Comparison of ENCODE assay signal across 1 cellular context in genomic region chr6:37482356-37483292, GRCh38.
TF ChIP-seq lines count a peak whose summit lies in the region.

No MANE protein-coding gene starts in this region.

TF ChIP-seq in WTC11, 78 proteins besides CTCF, POLR2A, EP300 and RAD21 (continued from another document):
- no peak for TF ChIP-seq AR (CRISPR knock-in tag; IDR thresholded peaks at IDR 0.05)
- no peak for TF ChIP-seq NFYB (CRISPR knock-in tag; conservative IDR thresholded peaks at IDR 0.05; ENCODE audit: low read depth)
- TF ChIP-seq ATF6 (CRISPR knock-in tag; IDR thresholded peaks at IDR 0.05) = no peak
- no peak for TF ChIP-seq ELF4 (CRISPR knock-in tag; IDR thresholded peaks at IDR 0.05; ENCODE audit: low read depth)
- TF ChIP-seq ZNF416 (CRISPR knock-in tag; IDR thresholded peaks at IDR 0.05) = no peak
- no peak for TF ChIP-seq PREB (CRISPR knock-in tag; IDR thresholded peaks at IDR 0.05; ENCODE audit: borderline replicate concordance)
- TF ChIP-seq IRF2 (CRISPR knock-in tag; IDR thresholded peaks at IDR 0.05; ENCODE audit: borderline replicate concordance, low read depth) = no peak
- no peak for TF ChIP-seq FOXP1 (CRISPR knock-in tag; IDR thresholded peaks at IDR 0.05; ENCODE audit: borderline replicate concordance)
- TF ChIP-seq HMGXB4 (CRISPR knock-in tag; IDR thresholded peaks at IDR 0.05) = no peak
- TF ChIP-seq ZNF532 (CRISPR knock-in tag; IDR thresholded peaks at IDR 0.05; ENCODE audit: borderline replicate concordance) = no peak
- TF ChIP-seq ZNF423 (CRISPR knock-in tag; IDR thresholded peaks at IDR 0.05) = no peak
- no peak for TF ChIP-seq ATF1 (CRISPR knock-in tag; IDR thresholded peaks at IDR 0.05)
- TF ChIP-seq MXD4 (CRISPR knock-in tag; IDR thresholded peaks at IDR 0.05; ENCODE audit: borderline replicate concordance) = no peak
- TF ChIP-seq ZNF512 (CRISPR knock-in tag; IDR thresholded peaks at IDR 0.05; ENCODE audit: borderline replicate concordance) = no peak
